1 cellular context compared by ENCODE assay signal in genomic region chr10:14125564-14125963, GRCh38.
TF ChIP-seq lines count a peak whose summit lies in the region.

No MANE protein-coding gene starts in this region.

TF ChIP-seq in HepG2, 621 proteins besides CTCF, POLR2A, EP300 and RAD21 (continued from another document):
- TF ChIP-seq NR2F6 (IDR thresholded peaks at IDR 0.05) (no peak), NR2F6 (CRISPR knock-in tag; IDR thresholded peaks at IDR 0.05) (no peak), ZSCAN29 (CRISPR knock-in tag; conservative IDR thresholded peaks at IDR 0.05) (no peak), NR2F1 (CRISPR knock-in tag; IDR thresholded peaks at IDR 0.05) (no peak), ZNF282 (IDR thresholded peaks at IDR 0.05; ENCODE audit: partially characterized antibody) (no peak), SIX1 (CRISPR knock-in tag; IDR thresholded peaks at IDR 0.05; ENCODE audit: borderline replicate concordance) (no peak), HIVEP1 (CRISPR knock-in tag; IDR thresholded peaks at IDR 0.05) (no peak), ZNF451 (CRISPR knock-in tag; IDR thresholded peaks at IDR 0.05) (no peak), KLF9 (CRISPR knock-in tag; IDR thresholded peaks at IDR 0.05; ENCODE audit: low read depth) (no peak), ZNF850 (CRISPR knock-in tag; conservative IDR thresholded peaks at IDR 0.05) (no peak), KMT2B (CRISPR knock-in tag; IDR thresholded peaks at IDR 0.05) (no peak)
- TF ChIP-seq, protein P1, sequence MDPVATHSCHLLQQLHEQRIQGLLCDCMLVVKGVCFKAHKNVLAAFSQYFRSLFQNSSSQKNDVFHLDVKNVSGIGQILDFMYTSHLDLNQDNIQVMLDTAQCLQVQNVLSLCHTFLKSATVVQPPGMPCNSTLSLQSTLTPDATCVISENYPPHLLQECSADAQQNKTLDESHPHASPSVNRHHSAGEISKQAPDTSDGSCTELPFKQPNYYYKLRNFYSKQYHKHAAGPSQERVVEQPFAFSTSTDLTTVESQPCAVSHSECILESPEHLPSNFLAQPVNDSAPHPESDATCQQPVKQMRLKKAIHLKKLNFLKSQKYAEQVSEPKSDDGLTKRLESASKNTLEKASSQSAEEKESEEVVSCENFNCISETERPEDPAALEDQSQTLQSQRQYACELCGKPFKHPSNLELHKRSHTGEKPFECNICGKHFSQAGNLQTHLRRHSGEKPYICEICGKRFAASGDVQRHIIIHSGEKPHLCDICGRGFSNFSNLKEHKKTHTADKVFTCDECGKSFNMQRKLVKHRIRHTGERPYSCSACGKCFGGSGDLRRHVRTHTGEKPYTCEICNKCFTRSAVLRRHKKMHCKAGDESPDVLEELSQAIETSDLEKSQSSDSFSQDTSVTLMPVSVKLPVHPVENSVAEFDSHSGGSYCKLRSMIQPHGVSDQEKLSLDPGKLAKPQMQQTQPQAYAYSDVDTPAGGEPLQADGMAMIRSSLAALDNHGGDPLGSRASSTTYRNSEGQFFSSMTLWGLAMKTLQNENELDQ (CRISPR knock-in tag; IDR thresholded peaks at IDR 0.05; ENCODE audit: borderline replicate concordance), result no peak
